8 cellular contexts compared by ENCODE assay signal in the genomic region with DNA sequence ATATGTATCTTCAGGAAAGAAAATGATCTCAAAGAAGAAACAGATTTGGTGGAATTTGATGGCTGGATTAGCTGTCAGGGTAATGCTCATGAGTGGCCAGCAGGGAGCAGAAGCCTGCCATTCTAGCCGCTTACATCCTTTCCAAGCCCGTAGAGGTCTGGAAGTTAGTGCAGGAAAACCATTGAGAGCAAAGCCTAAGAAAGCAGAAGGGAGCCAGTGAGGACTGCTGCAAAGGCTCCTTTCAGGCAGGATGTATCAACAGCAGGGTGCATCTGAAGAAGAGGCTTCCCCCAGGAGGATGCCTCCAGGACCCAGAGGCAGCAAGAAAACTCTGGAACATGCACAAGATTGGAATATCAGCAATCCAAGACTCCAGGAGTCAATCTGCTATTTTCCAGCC. TPM values are rescaled to one million over a fixed set of nuclear protein-coding genes. Genes with fewer than 3 reads are reported as not detected.
A peak's percentile ranks its signal among the peaks of the same experiment; 100 is the strongest.
DNase-seq lines count a peak whose midpoint lies in the region; ATAC-seq and TF ChIP-seq lines count a peak whose summit lies in the region.

No MANE protein-coding gene starts in this region.

- H3K9me3 Mint-ChIP-seq in nephron, result no peaks in the 10 kb centered on the region

- DNase-seq in COLO668 (lab: John Stamatoyannopoulos, UW; ENCODE audit: unreplicated experiment), result peak; percentile 40
- DNase-seq in H7, result peak; percentile 75
- peak; percentile 43 for DNase-seq in NCI-H510A (lab: John Stamatoyannopoulos, UW)
- peak; percentile 55 for DNase-seq in activated CD8-positive, alpha-beta memory T cell treated with anti-CD3 and anti-CD28 coated beads, Interleukin-2, amount 50 U/mL, for 48 hours
- peak; percentile 83 for DNase-seq in fibroblast of pulmonary artery (ENCODE audit: low read depth)

- no peaks in the 10 kb centered on the region for H3K27me3 ChIP-seq in H7 (ENCODE audit: control insufficient read depth, insufficient read depth, low read length)

- ATAC-seq in HG03108 (IDR thresholded peaks at IDR 0.05; ENCODE audit: unreplicated experiment), result no peak
- ATAC-seq in HG03342 (IDR thresholded peaks at IDR 0.05; ENCODE audit: unreplicated experiment), result no peak

- no peaks in the 10 kb centered on the region for H3K36me3 ChIP-seq in H7 (replicated peaks; ENCODE audit: control insufficient read depth, insufficient read depth, low read length)

- TF ChIP-seq CTCF in fibroblast of pulmonary artery (IDR thresholded peaks at IDR 0.05; ENCODE audit: low read length, missing control alignments), result peak; percentile 97
- peak; percentile 89 to 97 (median 95) for TF ChIP-seq CTCF in nephron (IDR thresholded peaks at IDR 0.05; ENCODE audit: unreplicated experiment in 3 of 3)

- H3K4me3 Mint-ChIP-seq in nephron, result no peak overlapping the region

- H3K27me3 Mint-ChIP-seq in nephron (ENCODE audit: low read depth), result peaks cover 5% of the 10 kb centered on the region

- H3K4me1 Mint-ChIP-seq in nephron, result peaks cover 23% of the 10 kb centered on the region

- H3K36me3 Mint-ChIP-seq in nephron (ENCODE audit: low read depth), result no peaks in the 10 kb centered on the region

- H3K4me3 ChIP-seq in H7 (ENCODE audit: insufficient read depth, low read depth, low read length), result no peak overlapping the region
- H3K4me3 ChIP-seq in fibroblast of pulmonary artery (replicated peaks; ENCODE audit: low read depth, low read length), result no peak overlapping the region

- peak overlapping the region; percentile 7 to 88 (median 30) for H3K27ac Mint-ChIP-seq in nephron

RNA-seq across cellular contexts. Expression of a gene that starts 22.9 kb away (rescaled TPM):
- 90.7 and 93.3 TPM in 2 replicates for total RNA-seq in H7 (2014; rRNA removed; shearing (Covaris generic))
